ENCODE assay signal across 10 cellular contexts in genomic region chr7:73899731-73900142, GRCh38. TPM values are rescaled to one million over a fixed set of nuclear protein-coding genes. Genes with fewer than 3 reads are reported as not detected.
DNase-seq lines count a peak whose midpoint lies in the region; FAIRE-seq and TF ChIP-seq lines count a peak whose summit lies in the region.
"Had no signal": no experiment of that assay in that cellular context is flagged by ENCODE, and none has a peak within 500 bp of the region (broad histone marks: within the 10 kb centered on the region; RNA-seq: fewer than 3 reads in every experiment).

No MANE protein-coding gene starts in this region.

- no peak overlapping the region for H3K4ac ChIP-seq in H1 (replicated peaks; ENCODE audit: insufficient read length, low read depth, low read length)
- H3K4ac ChIP-seq in trophoblast cell (ENCODE audit: low read depth, low read length): no peak overlapping the region

- CTCF ChIA-PET in H1 (lab: Charles Lee; ENCODE audit: partially characterized antibody): interaction anchor here (0.7 to 4.2 kb wide), 9 partner anchors 10 to 126 kb away, joined by 3 to 19 read pairs (median 3); no protein-coding TSS in a partner anchor

- no peak overlapping the region for H3K27ac ChIP-seq in H1 (ENCODE audit: low read depth, low read length)
- no peak overlapping the region for H3K27ac ChIP-seq in trophoblast cell (ENCODE audit: low read depth, low read length)

- H2AFZ ChIP-seq in H1 (ENCODE audit: low read length) (no peak overlapping the region), trophoblast cell (ENCODE audit: insufficient read depth, low read length, poor library complexity) (no peak overlapping the region)

- no peak overlapping the region for H3K4me3 Mint-ChIP-seq in activated naive CD8-positive, alpha-beta T cell treated with anti-CD3 and anti-CD28 coated beads for 36 hours
- H3K4me3 Mint-ChIP-seq: naive thymus-derived CD4-positive, alpha-beta T cell had no signal

- H4K91ac ChIP-seq in H1 (replicated peaks; ENCODE audit: insufficient read length, low read length) (peak overlapping the region; percentile 25), trophoblast cell (ENCODE audit: low read depth, low read length) (no peak overlapping the region)

- no peaks in the 10 kb centered on the region for H4K20me1 ChIP-seq in H1 (replicated peaks in 1 of 2; ENCODE audit: control insufficient read depth in 1 of 2, insufficient read depth in 2 of 2, low read length in 2 of 2)

- H2BK20ac ChIP-seq in H1 (ENCODE audit: low read length): no peak overlapping the region

- H3K4me1 Mint-ChIP-seq in activated naive CD8-positive, alpha-beta T cell treated with anti-CD3 and anti-CD28 coated beads for 36 hours: no peaks in the 10 kb centered on the region

- peaks cover 3 to 5% of the 10 kb centered on the region in 2 experiments; a peak in 1 of 4 replicates for H3K9me3 ChIP-seq in H1 (ENCODE audit: insufficient read depth in 2 of 2, low read depth in 1 of 2, low read length in 1 of 2)
- H3K9me3 ChIP-seq in trophoblast cell (ENCODE audit: insufficient read depth, low read depth, low read length): peaks cover 2% of the 10 kb centered on the region

- peak overlapping the region; percentile 7; the same call in 1 of the 2 replicates for H3K18ac ChIP-seq in H1 (ENCODE audit: extremely low read depth, low read length)
- no peak overlapping the region for H3K18ac ChIP-seq in trophoblast cell (ENCODE audit: low read length)

- H2BK15ac ChIP-seq in H1 (ENCODE audit: low read length): no peak overlapping the region

- no peak overlapping the region for H2BK5ac ChIP-seq in H1 (ENCODE audit: low read depth, low read length)
- H2BK5ac ChIP-seq in trophoblast cell (ENCODE audit: low read depth, low read length, poor library complexity): no peak overlapping the region

- H3K4me3 ChIP-seq in H1 (ENCODE audit: extremely low read depth in 1 of 4, insufficient read depth in 2 of 4, low read depth in 3 of 4, low read length in 4 of 4) (no peak overlapping the region), trophoblast cell (ENCODE audit: low read depth, low read length) (no peak overlapping the region)

- H3K14ac ChIP-seq in H1 (ENCODE audit: insufficient read length) (no peak overlapping the region), trophoblast cell (ENCODE audit: low read length) (no peak overlapping the region)

- in situ Hi-C loops in ACHN (cut with HindIII; ENCODE audit: low pct_ligation_motif_present, low pct_unique_long_range_greater_than_20kb, low sequenced_read_pairs): no loop called here

- H3K79me2 ChIP-seq in H1 (ENCODE audit: control insufficient read depth in 1 of 2, insufficient read depth in 2 of 2, low read length in 2 of 2) (no peaks in the 10 kb centered on the region), trophoblast cell (ENCODE audit: control insufficient read depth, insufficient read depth, low read length, poor library complexity) (no peaks in the 10 kb centered on the region)

- no peak overlapping the region for H2AK5ac ChIP-seq in H1 (ENCODE audit: low read depth, low read length)
- no peak overlapping the region for H2AK5ac ChIP-seq in trophoblast cell (ENCODE audit: low read length)

- H3K27me3 ChIP-seq in H1 (replicated peaks in 1 of 4; ENCODE audit: control insufficient read depth in 3 of 4, extremely low read depth in 1 of 4, insufficient read depth in 3 of 4, low read length in 3 of 4): no peaks in the 10 kb centered on the region
- H3K27me3 ChIP-seq in trophoblast cell (ENCODE audit: insufficient read depth, low read length): no peaks in the 10 kb centered on the region

- TF ChIP-seq POLR2A in H1 (IDR thresholded peaks at IDR 0.05; ENCODE audit: control extremely low read depth in 1 of 2, low read depth in 2 of 2, low read length in 2 of 2): no peak

- H3K4me2 ChIP-seq in H1 (ENCODE audit: insufficient read depth in 1 of 2, low read depth in 2 of 2, low read length in 2 of 2) (no peak overlapping the region), trophoblast cell (ENCODE audit: low read length) (no peak overlapping the region)

- no peaks in the 10 kb centered on the region for H3K36me3 ChIP-seq in H1 (ENCODE audit: control insufficient read depth in 2 of 4, insufficient read depth in 4 of 4, low read length in 3 of 4)
- no peaks in the 10 kb centered on the region for H3K36me3 ChIP-seq in trophoblast cell (ENCODE audit: control insufficient read depth in 1 of 2, insufficient read depth in 2 of 2, low read length in 2 of 2)

- H3K23me2 ChIP-seq in H1 (ENCODE audit: low read depth, low read length): peaks cover 2% of the 10 kb centered on the region; the same call in 1 of the 2 replicates

- no peaks in the 10 kb centered on the region for H3K27me3 Mint-ChIP-seq in activated naive CD8-positive, alpha-beta T cell treated with anti-CD3 and anti-CD28 coated beads for 36 hours

- H3K9ac ChIP-seq in H1 (replicated peaks in 1 of 4; ENCODE audit: extremely low read depth in 1 of 4, low read depth in 3 of 4, low read length in 3 of 4): no peak overlapping the region
- no peak overlapping the region for H3K9ac ChIP-seq in trophoblast cell (ENCODE audit: low read length)

- H3K4me1 ChIP-seq in H1 (replicated peaks in 1 of 4; ENCODE audit: control insufficient read depth in 3 of 4, insufficient read depth in 4 of 4, low read length in 3 of 4): peaks cover 4 to 18% (median 7%) of the 10 kb centered on the region in 4 experiments
- H3K4me1 ChIP-seq in trophoblast cell (ENCODE audit: control insufficient read depth in 1 of 2, insufficient read depth in 2 of 2, low read length in 2 of 2): peaks cover 6 to 17% of the 10 kb centered on the region in 2 experiments

- no peak overlapping the region for H4K5ac ChIP-seq in H1 (ENCODE audit: insufficient read length, low read depth, low read length)

- DNase-seq in AG09319 (ENCODE audit: extremely low read depth, low read depth) (peak; percentile 89), NCI-H2171 treated with DMSO at 0.1 percent for 48 hours (lab: John Stamatoyannopoulos, UW) (peak; percentile 75), H1 (ENCODE audit: low read depth in 1 of 2, low spot score in 2 of 2) (no peak), trophoblast cell (peak; percentile 85 to 89), MV-4-11 (lab: John Stamatoyannopoulos, UW) (no peak), ACHN (no peak), NOMO-1 treated with dmso at 0.1 percent for 144 hours (lab: John Stamatoyannopoulos, UW; ENCODE audit: unreplicated experiment) (no peak)
- no peak for DNase-seq in activated naive CD8-positive, alpha-beta T cell treated with anti-CD3 and anti-CD28 coated beads for 36 hours
- DNase-seq: naive thymus-derived CD4-positive, alpha-beta T cell; stimulated activated CD4-positive, alpha-beta T cell treated with anti-CD3 and anti-CD28 coated beads, Interleukin-4, amount 100 ng/mL, for 4 hours had no signal

- H3K56ac ChIP-seq in H1 (replicated peaks; ENCODE audit: insufficient read length, low read depth, low read length): no peak overlapping the region

- 89% methylated on average over 15 of the region's 15 CpGs; no CpG with 5 or more reads in 1 of the 2 experiments for WGBS in H1 (ENCODE audit: extremely low coverage in 1 of 2, insufficient coverage in 1 of 2, insufficient read length in 1 of 2, insufficient replicate concordance in 2 of 2, low coverage in 1 of 2, low lambda C conversion rate in 2 of 2, missing lambda C conversion rate in 1 of 2), 2 experiments
- no CpG with 5 or more reads among the region's 15 CpGs for WGBS in trophoblast cell (ENCODE audit: extremely low coverage, insufficient coverage, insufficient read length)

- no peak for TF ChIP-seq EP300 in H1 (IDR thresholded peaks at IDR 0.05; ENCODE audit: borderline replicate concordance in 1 of 2, low read depth in 2 of 2, low read length in 2 of 2)

- H3K23ac ChIP-seq in H1 (ENCODE audit: insufficient read length) (no peak overlapping the region), trophoblast cell (ENCODE audit: low read length) (no peak overlapping the region)

- H4K8ac ChIP-seq in H1 (ENCODE audit: extremely low read depth, insufficient read depth, low read length) (peak overlapping the region; percentile 11; the same call in 1 of the 2 replicates), trophoblast cell (ENCODE audit: low read depth, low read length) (no peak overlapping the region)

- no peak for TF ChIP-seq CTCF in AG09319 (IDR thresholded peaks at IDR 0.05; ENCODE audit: low read depth, low read length)
- TF ChIP-seq CTCF in H1 (IDR thresholded peaks at IDR 0.05; ENCODE audit: control extremely low read depth in 1 of 3, insufficient read depth in 1 of 3, low read depth in 1 of 3, low read length in 3 of 3): no peak

- H2BK12ac ChIP-seq in H1 (ENCODE audit: low read depth, low read length): no peak overlapping the region
- no peak overlapping the region for H2BK12ac ChIP-seq in trophoblast cell (ENCODE audit: low read length)

- H3K27ac Mint-ChIP-seq in activated naive CD8-positive, alpha-beta T cell treated with anti-CD3 and anti-CD28 coated beads for 36 hours: no peak overlapping the region
- H3K27ac Mint-ChIP-seq: naive thymus-derived CD4-positive, alpha-beta T cell had no signal

- H3K79me1 ChIP-seq in H1 (ENCODE audit: low read depth, low read length) (no peaks in the 10 kb centered on the region), trophoblast cell (ENCODE audit: low read length) (no peaks in the 10 kb centered on the region)

- no peak overlapping the region for H4K12ac ChIP-seq in trophoblast cell (ENCODE audit: low read depth, low read length)

- no peaks in the 10 kb centered on the region for H3K36me3 Mint-ChIP-seq in activated naive CD8-positive, alpha-beta T cell treated with anti-CD3 and anti-CD28 coated beads for 36 hours

- no peak for FAIRE-seq in H1 (lab: Jason Lieb, UNC)

- H3K9me3 Mint-ChIP-seq in activated naive CD8-positive, alpha-beta T cell treated with anti-CD3 and anti-CD28 coated beads for 36 hours: peaks cover 9% of the 10 kb centered on the region

- POLR2A ChIA-PET in H1 (lab: Charles Lee; ENCODE audit: partially characterized antibody): no interaction called here

- H2BK120ac ChIP-seq in H1 (replicated peaks; ENCODE audit: low read depth, low read length): no peak overlapping the region
- no peak overlapping the region for H2BK120ac ChIP-seq in trophoblast cell (ENCODE audit: insufficient read depth, low read length, poor library complexity)

- no peak for TF ChIP-seq RAD21 in H1 (IDR thresholded peaks at IDR 0.05 in 1 of 2, conservative IDR thresholded peaks at IDR 0.05 in 1 of 2; ENCODE audit: low read depth in 2 of 2, low read length in 2 of 2)

RNA-seq across cellular contexts. Expression of gene TMEM270, which starts 38.8 kb away (rescaled TPM):
- total RNA-seq in H1 (2021; fragmentation: NEBNext Ultra II Directional; extraction: Animal tissue kit (Norgen Biotek cat#: 25700)): not detected in 2 replicates
- polyA plus RNA-seq in H1 (2011; rRNA removed): 0.26 and 0.33 TPM in 2 replicates
- not detected for polyA plus RNA-seq in H1 (2011; cell fraction: cytosol; rRNA removed)
- polyA plus RNA-seq in H1 (2011; cell fraction: nucleus; rRNA removed): not detected
- polyA plus RNA-seq in H1 (2012, experiment 1 of 2): 0.23 TPM in 1 of 4 replicates, not detected in the others
- polyA plus RNA-seq in H1 (2012, experiment 2 of 2): not detected
- polyA plus RNA-seq in H1 (2013, experiment 1 of 2): 0.16 TPM
- polyA plus RNA-seq in H1 (2013, experiment 2 of 2): not detected
- polyA minus RNA-seq in H1 (2011; rRNA and poly(A)+ RNA removed): not detected in 2 replicates
- not detected for polyA minus RNA-seq in H1 (2011; cell fraction: cytosol; rRNA and poly(A)+ RNA removed)
- polyA minus RNA-seq in H1 (2011; cell fraction: nucleus; rRNA and poly(A)+ RNA removed): not detected
- not detected in 2 replicates for polyA plus RNA-seq in trophoblast cell (2013)
- total RNA-seq in activated naive CD8-positive, alpha-beta T cell treated with anti-CD3 and anti-CD28 coated beads for 36 hours: not detected
- total RNA-seq: naive thymus-derived CD4-positive, alpha-beta T cell had no signal
- polyA plus RNA-seq: naive thymus-derived CD4-positive, alpha-beta T cell had no signal

RNA-seq across cellular contexts. Expression of gene METTL27, which starts 57.4 kb away (rescaled TPM):
- 5.6 and 6.2 TPM in 2 replicates for total RNA-seq in H1 (2021; fragmentation: NEBNext Ultra II Directional; extraction: Animal tissue kit (Norgen Biotek cat#: 25700))
- polyA plus RNA-seq in H1 (2011; rRNA removed): 12.0 and 21.6 TPM in 2 replicates
- 14.6 TPM for polyA plus RNA-seq in H1 (2011; cell fraction: cytosol; rRNA removed)
- polyA plus RNA-seq in H1 (2011; cell fraction: nucleus; rRNA removed): 19.1 TPM
- polyA plus RNA-seq in H1 (2012, experiment 1 of 2): 4.4 to 11.8 TPM (median 8.7 TPM) in 4 replicates
- polyA plus RNA-seq in H1 (2012, experiment 2 of 2): 5.8 TPM
- polyA plus RNA-seq in H1 (2013, experiment 1 of 2): 3.1 TPM
- 2.6 TPM for polyA plus RNA-seq in H1 (2013, experiment 2 of 2)
- polyA minus RNA-seq in H1 (2011; rRNA and poly(A)+ RNA removed): 3.9 and 8.7 TPM in 2 replicates
- 5.5 TPM for polyA minus RNA-seq in H1 (2011; cell fraction: cytosol; rRNA and poly(A)+ RNA removed)
- 14.0 TPM for polyA minus RNA-seq in H1 (2011; cell fraction: nucleus; rRNA and poly(A)+ RNA removed)
- polyA plus RNA-seq in trophoblast cell (2013): 1.3 and 1.5 TPM in 2 replicates
- total RNA-seq in activated naive CD8-positive, alpha-beta T cell treated with anti-CD3 and anti-CD28 coated beads for 36 hours: under 1 TPM; 0.23 to 0.40 TPM

Comparison
In these comparisons a context has a peak if more than half of its experiments do, and no peak if none do; other contexts are left out.
1. DNase-seq: peak in AG09319 (single experiment), NCI-H2171 treated with DMSO at 0.1 percent for 48 hours (single experiment) and trophoblast cell (2 of 2); none in H1 (0 of 2), MV-4-11 (single experiment), ACHN (single experiment), NOMO-1 treated with dmso at 0.1 percent for 144 hours (single experiment) and activated naive CD8-positive, alpha-beta T cell treated with anti-CD3 and anti-CD28 coated beads for 36 hours (single experiment).